14 cellular contexts compared by ENCODE assay signal in genomic region chr6:168574699-168575195, GRCh38.
DNase-seq lines count a peak whose midpoint lies in the region; ATAC-seq and TF ChIP-seq lines count a peak whose summit lies in the region.
"Had no signal": no experiment of that assay in that cellular context is flagged by ENCODE, and none has a peak within 500 bp of the region (broad histone marks: within the 10 kb centered on the region; RNA-seq: fewer than 3 reads in every experiment).

No MANE protein-coding gene starts in this region.

- H2BK5ac ChIP-seq in neuronal stem cell (ENCODE audit: low read length): peak overlapping the region; percentile 43

- peak overlapping the region in 3 of 5 experiments; percentile 31 to 57 (median 43) for H3K27ac Mint-ChIP-seq in brain
- H3K27ac Mint-ChIP-seq: activated CD4-positive, alpha-beta T cell treated with anti-CD3 and anti-CD28 coated beads, Interleukin-2, amount 10 ng/mL, durations not matched to agents 7 days and 5 days; activated T-helper 1 cell treated with anti-CD3 and anti-CD28 coated beads, Interleukin-12 subunit alpha, Interleukin-12 subunit beta, Interleukin-2, Interleukin-4 antibody, amounts not matched to agents 30 ng/mL and 10 ng/mL and 1 ng/mL, durations not matched to agents 14 hours and 24 hours and 36 hours; naive thymus-derived CD4-positive, alpha-beta T cell had no signal

- peak overlapping the region; percentile 6 for H2AK5ac ChIP-seq in neuronal stem cell (ENCODE audit: low read depth, low read length)

- H2BK120ac ChIP-seq in neuronal stem cell (ENCODE audit: low read depth, low read length): no peak overlapping the region

- no peak overlapping the region for H4K8ac ChIP-seq in neuronal stem cell (ENCODE audit: low read depth, low read length)

- H4K91ac ChIP-seq in neuronal stem cell (ENCODE audit: low read depth, low read length, poor library complexity): no peak overlapping the region

- no peaks in the 10 kb centered on the region for H3K36me3 Mint-ChIP-seq in brain
- H3K36me3 Mint-ChIP-seq: naive thymus-derived CD4-positive, alpha-beta T cell had no signal

- no peak overlapping the region for H2BK12ac ChIP-seq in neuronal stem cell (ENCODE audit: low read length)

- ATAC-seq in left ventricle myocardium superior: peak; percentile 80
- ATAC-seq: PC-3 had no signal

- H3K4me2 ChIP-seq in neuronal stem cell (ENCODE audit: insufficient read depth, low read length, poor library complexity, severe bottlenecking): no peak overlapping the region
- H3K4me2 ChIP-seq: smooth muscle cell had no signal

- peaks cover 3 to 9% of the 10 kb centered on the region in 2 donors for H3K4me1 ChIP-seq in neuronal stem cell (ENCODE audit: control insufficient read depth in 2 of 2, insufficient read depth in 1 of 2, low read depth in 1 of 2, low read length in 2 of 2)

- H3K27me3 ChIP-seq in neuronal stem cell (ENCODE audit: control insufficient read depth in 3 of 3, insufficient read depth in 3 of 3, low read depth in 1 of 3, low read length in 3 of 3): no peaks in the 10 kb centered on the region

- no CpG with 5 or more reads among the region's 17 CpGs for WGBS in neuronal stem cell (ENCODE audit: extremely low coverage in 2 of 2, insufficient read length in 2 of 2, insufficient replicate concordance in 1 of 2), 2 donors

- CTCF ChIA-PET in HEK293T (lab: Yijun Ruan, JAX): no interaction called here

- no peak overlapping the region for H2BK15ac ChIP-seq in neuronal stem cell (ENCODE audit: low read length)

- intact Hi-C loops in left ventricle myocardium superior (cut with micrococcal nuclease): no loop called here

- H3K14ac ChIP-seq in neuronal stem cell (ENCODE audit: low read length): no peak overlapping the region

- H3K4me3 ChIP-seq in neuronal stem cell (ENCODE audit: low read length in 2 of 2): no peak overlapping the region
- H3K4me3 ChIP-seq: smooth muscle cell had no signal

- no peaks in the 10 kb centered on the region for H3K9me3 ChIP-seq in neuronal stem cell (replicated peaks in 1 of 2; ENCODE audit: control insufficient read depth in 2 of 2, insufficient read depth in 1 of 2, low read depth in 1 of 2, low read length in 2 of 2)

- peaks cover 0 to 6% (median 0%) of the 10 kb centered on the region in 5 experiments for H3K9me3 Mint-ChIP-seq in brain
- H3K9me3 Mint-ChIP-seq: activated CD4-positive, alpha-beta T cell treated with anti-CD3 and anti-CD28 coated beads, Interleukin-2, amount 10 ng/mL, durations not matched to agents 7 days and 5 days; activated T-helper 1 cell treated with anti-CD3 and anti-CD28 coated beads, Interleukin-12 subunit alpha, Interleukin-12 subunit beta, Interleukin-2, Interleukin-4 antibody, amounts not matched to agents 30 ng/mL and 10 ng/mL and 1 ng/mL, durations not matched to agents 14 hours and 24 hours and 36 hours had no signal

- H3K4me3 Mint-ChIP-seq in brain: no peak overlapping the region
- H3K4me3 Mint-ChIP-seq: activated CD4-positive, alpha-beta T cell treated with anti-CD3 and anti-CD28 coated beads, Interleukin-2, amount 10 ng/mL, durations not matched to agents 7 days and 5 days; activated T-helper 1 cell treated with anti-CD3 and anti-CD28 coated beads, Interleukin-12 subunit alpha, Interleukin-12 subunit beta, Interleukin-2, Interleukin-4 antibody, amounts not matched to agents 30 ng/mL and 10 ng/mL and 1 ng/mL, durations not matched to agents 14 hours and 24 hours and 36 hours; naive thymus-derived CD4-positive, alpha-beta T cell had no signal

- TF ChIP-seq CTCF in brain (conservative IDR thresholded peaks at IDR 0.05): no peak

- no peaks in the 10 kb centered on the region for H3K36me3 ChIP-seq in neuronal stem cell (replicated peaks in 1 of 2; ENCODE audit: control insufficient read depth in 2 of 2, insufficient read depth in 2 of 2, low read length in 2 of 2)

- no peaks in the 10 kb centered on the region for H3K27me3 Mint-ChIP-seq in brain
- H3K27me3 Mint-ChIP-seq: activated CD4-positive, alpha-beta T cell treated with anti-CD3 and anti-CD28 coated beads, Interleukin-2, amount 10 ng/mL, durations not matched to agents 7 days and 5 days had no signal

- no peak overlapping the region for H3K9ac ChIP-seq in neuronal stem cell (ENCODE audit: low read depth, low read length, poor library complexity)

- no peak overlapping the region for H3K23ac ChIP-seq in neuronal stem cell (ENCODE audit: low read depth, low read length, poor library complexity)

- no peak overlapping the region for H3K27ac ChIP-seq in neuronal stem cell (replicated peaks; ENCODE audit: low read length)

- no peaks in the 10 kb centered on the region for H3K79me1 ChIP-seq in neuronal stem cell (ENCODE audit: low read depth, low read length)

- H3K4me1 Mint-ChIP-seq in brain: peaks cover 11% of the 10 kb centered on the region
- H3K4me1 Mint-ChIP-seq: activated CD4-positive, alpha-beta T cell treated with anti-CD3 and anti-CD28 coated beads, Interleukin-2, amount 10 ng/mL, durations not matched to agents 7 days and 5 days; naive thymus-derived CD4-positive, alpha-beta T cell had no signal

- peak overlapping the region; percentile 2 for H3K18ac ChIP-seq in neuronal stem cell (ENCODE audit: low read length)

- H3K4ac ChIP-seq in neuronal stem cell (ENCODE audit: low read length): no peak overlapping the region

- peak overlapping the region; percentile 56 for H2AFZ ChIP-seq in neuronal stem cell (ENCODE audit: low read length)

- POLR2A ChIA-PET in HEK293T (lab: Yijun Ruan, JAX): no interaction called here

- DNase-seq in Daoy (ENCODE audit: low read depth) (peak; percentile 55), left ventricle myocardium superior (peak; percentile 55), neuronal stem cell (ENCODE audit: low spot score) (no peak), HEK293T (ENCODE audit: extremely low spot score) (no peak), HUDEP-2 (lab: John Stamatoyannopoulos, UW; ENCODE audit: unreplicated experiment in 76 of 76) (no peak)
- DNase-seq in activated T-cell treated with anti-CD3 and anti-CD28 coated beads, Interleukin-2, amount 50 U/mL, for 48 hours: no peak
- no peak for DNase-seq in activated effector memory CD4-positive, alpha-beta T cell treated with anti-CD3 and anti-CD28 coated beads, Interleukin-2, amount 50 U/mL, for 16 hours
- DNase-seq: activated CD4-positive, alpha-beta T cell treated with anti-CD3 and anti-CD28 coated beads, Interleukin-2, amount 10 ng/mL, durations not matched to agents 7 days and 5 days; naive thymus-derived CD4-positive, alpha-beta T cell; NCI-H2171 treated with DMSO at 0.1 percent for 48 hours; PC-3 had no signal

TF ChIP-seq in HEK293T, 16 proteins besides CTCF, POLR2A, EP300 and RAD21:
- no peak for TF ChIP-seq LEF1 (IDR thresholded peaks at IDR 0.05; ENCODE audit: borderline replicate concordance)
- no peak for TF ChIP-seq FOXK2 (IDR thresholded peaks at IDR 0.05)
- no peak for TF ChIP-seq FOXA1 (IDR thresholded peaks at IDR 0.05)
- TF ChIP-seq NFRKB (IDR thresholded peaks at IDR 0.05): no peak
- TF ChIP-seq ZNF384 (IDR thresholded peaks at IDR 0.05): no peak
- TF ChIP-seq BHLHE40 (IDR thresholded peaks at IDR 0.05; ENCODE audit: borderline replicate concordance): no peak
- no peak for TF ChIP-seq ELF4 (IDR thresholded peaks at IDR 0.05)
- TF ChIP-seq FOXM1 (IDR thresholded peaks at IDR 0.05; ENCODE audit: borderline replicate concordance): no peak
- no peak for TF ChIP-seq CTBP1 (IDR thresholded peaks at IDR 0.05; ENCODE audit: borderline replicate concordance)
- TF ChIP-seq ARNT (IDR thresholded peaks at IDR 0.05): no peak
- TF ChIP-seq L3MBTL2 (conservative IDR thresholded peaks at IDR 0.05): no peak
- no peak for TF ChIP-seq PKNOX1 (IDR thresholded peaks at IDR 0.05)
- TF ChIP-seq SUZ12 (IDR thresholded peaks at IDR 0.05): no peak
- TF ChIP-seq SP1 (IDR thresholded peaks at IDR 0.05): no peak
- no peak for TF ChIP-seq HDGF (IDR thresholded peaks at IDR 0.05; ENCODE audit: borderline replicate concordance)
- no peak for TF ChIP-seq TARDBP (IDR thresholded peaks at IDR 0.05)
TF ChIP-seq in HEK293T: peak in this region for 0.

Comparison
In these comparisons a context has a peak if more than half of its experiments do, and no peak if none do; other contexts are left out.
1. DNase-seq: peak in Daoy (single experiment) and left ventricle myocardium superior (single experiment); none in neuronal stem cell (single experiment), activated T-cell treated with anti-CD3 and anti-CD28 coated beads, Interleukin-2, amount 50 U/mL, for 48 hours (0 of 2), HEK293T (single experiment), HUDEP-2 (0 of 76) and activated effector memory CD4-positive, alpha-beta T cell treated with anti-CD3 and anti-CD28 coated beads, Interleukin-2, amount 50 U/mL, for 16 hours (single experiment).